ENCODE assay signal across 17 cellular contexts in genomic region chr13:53060840-53061485, GRCh38. TPM values are rescaled to one million over a fixed set of nuclear protein-coding genes. Genes with fewer than 3 reads are reported as not detected.
"Had no signal": no experiment of that assay in that cellular context is flagged by ENCODE, and none has a peak within 500 bp of the region (broad histone marks: within the 10 kb centered on the region; RNA-seq: fewer than 3 reads in every experiment).

No MANE protein-coding gene starts in this region.

- H3K9me3 Mint-ChIP-seq: activated B cell treated with CpG ODN at 0.5 μM for 24 hours; activated CD8-positive, alpha-beta T cell treated with anti-CD3 and anti-CD28 coated beads for 36 hours; activated naive CD4-positive, alpha-beta T cell treated with anti-CD3 and anti-CD28 coated beads, Interleukin-2, amount 50 U/mL, for 24 hours; memory B cell had no signal

- H3K9ac ChIP-seq: SK-N-SH had no signal

- H3K27me3 ChIP-seq: gastrocnemius medialis, testis, upper lobe of left lung had no signal

- H3K36me3 Mint-ChIP-seq: activated naive CD4-positive, alpha-beta T cell treated with anti-CD3 and anti-CD28 coated beads, Interleukin-2, amount 50 U/mL, for 24 hours; memory B cell; naive thymus-derived CD4-positive, alpha-beta T cell had no signal

- H3K4me1 Mint-ChIP-seq: activated B cell treated with CpG ODN at 0.5 μM for 24 hours; activated naive CD4-positive, alpha-beta T cell treated with anti-CD3 and anti-CD28 coated beads, Interleukin-2, amount 50 U/mL, for 24 hours; memory B cell; naive thymus-derived CD4-positive, alpha-beta T cell had no signal

- H3K4me1 ChIP-seq: gastrocnemius medialis, heart left ventricle, testis, upper lobe of left lung had no signal

- ATAC-seq: activated CD8-positive, alpha-beta T cell treated with anti-CD3 and anti-CD28 coated beads for 36 hours; gastrocnemius medialis; heart left ventricle; left ventricle myocardium superior; naive thymus-derived CD4-positive, alpha-beta T cell; stimulated activated naive CD8-positive, alpha-beta T cell treated with anti-CD3 and anti-CD28 coated beads, Interleukin-15, Interleukin-2, amounts not matched to agents 100 U/mL and 50 U/mL, for 24 hours had no signal

- H3K4me2 ChIP-seq: SK-N-SH had no signal

- H3K36me3 ChIP-seq: gastrocnemius medialis, heart left ventricle, upper lobe of left lung had no signal

- DNase-seq: activated B cell treated with CpG ODN at 0.5 μM for 24 hours; activated CD4-positive, alpha-beta T cell treated with anti-CD3 and anti-CD28 coated beads for 48 hours; activated CD8-positive, alpha-beta T cell treated with anti-CD3 and anti-CD28 coated beads for 36 hours; activated effector memory CD4-positive, alpha-beta T cell treated with anti-CD3 and anti-CD28 coated beads, Interleukin-2, amount 50 U/mL, for 16 hours; activated T-cell treated with anti-CD3 and anti-CD28 coated beads, Interleukin-2, amount 50 U/mL, for 48 hours; gastrocnemius medialis; heart left ventricle; left ventricle myocardium superior; naive thymus-derived CD4-positive, alpha-beta T cell; SK-N-SH; stimulated activated CD4-positive, alpha-beta T cell treated with anti-CD3 and anti-CD28 coated beads, Interleukin-2, amount 100 ng/mL, for 24 hours; stimulated activated naive CD8-positive, alpha-beta T cell treated with anti-CD3 and anti-CD28 coated beads, Interleukin-15, Interleukin-2, amounts not matched to agents 100 U/mL and 50 U/mL, for 24 hours; testis; upper lobe of left lung had no signal

- H3K27me3 Mint-ChIP-seq: activated B cell treated with CpG ODN at 0.5 μM for 24 hours; activated CD8-positive, alpha-beta T cell treated with anti-CD3 and anti-CD28 coated beads for 36 hours had no signal

- H3K4me3 Mint-ChIP-seq: activated B cell treated with CpG ODN at 0.5 μM for 24 hours; activated CD8-positive, alpha-beta T cell treated with anti-CD3 and anti-CD28 coated beads for 36 hours; activated naive CD4-positive, alpha-beta T cell treated with anti-CD3 and anti-CD28 coated beads, Interleukin-2, amount 50 U/mL, for 24 hours; memory B cell; naive thymus-derived CD4-positive, alpha-beta T cell had no signal

- FAIRE-seq: endometrium had no signal

- H3K27ac ChIP-seq: gastrocnemius medialis, heart left ventricle, testis, upper lobe of left lung had no signal

- H3K4me3 ChIP-seq: gastrocnemius medialis, heart left ventricle, testis, upper lobe of left lung had no signal

- H3K27ac Mint-ChIP-seq: activated B cell treated with CpG ODN at 0.5 μM for 24 hours; activated CD8-positive, alpha-beta T cell treated with anti-CD3 and anti-CD28 coated beads for 36 hours; activated naive CD4-positive, alpha-beta T cell treated with anti-CD3 and anti-CD28 coated beads, Interleukin-2, amount 50 U/mL, for 24 hours; memory B cell; naive thymus-derived CD4-positive, alpha-beta T cell had no signal

- H3K9me3 ChIP-seq: gastrocnemius medialis, heart left ventricle, SK-N-SH, testis, upper lobe of left lung had no signal

RNA-seq across cellular contexts. Expression of gene OLFM4, which starts 32.4 kb away (rescaled TPM):
- total RNA-seq: activated B cell treated with CpG ODN at 0.5 μM for 24 hours; activated CD8-positive, alpha-beta T cell treated with anti-CD3 and anti-CD28 coated beads for 36 hours; naive thymus-derived CD4-positive, alpha-beta T cell had no signal
- polyA plus RNA-seq: naive thymus-derived CD4-positive, alpha-beta T cell; SK-N-SH had no signal
